In the genomic region with DNA sequence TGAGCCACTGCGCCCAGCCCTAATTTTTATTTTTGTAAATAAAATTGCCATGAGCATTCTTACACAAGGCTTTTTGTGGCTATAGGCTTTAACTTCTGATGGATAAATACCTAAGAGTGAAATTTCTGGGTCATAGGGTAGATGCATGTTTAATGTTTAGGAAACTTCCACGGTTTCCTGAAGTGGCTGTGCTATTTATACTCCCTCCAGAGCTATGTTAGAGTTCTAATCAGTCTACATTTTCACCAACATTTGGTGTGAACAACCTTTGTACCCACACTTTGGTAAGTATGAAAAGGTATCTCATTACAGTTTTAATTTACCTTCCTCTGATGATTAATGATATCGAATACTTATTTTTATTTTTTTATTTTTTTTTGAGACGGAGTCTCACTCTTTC, we compare ENCODE assay signal across 36 cellular contexts. TPM values are rescaled to one million over a fixed set of nuclear protein-coding genes. Genes with fewer than 3 reads are reported as not detected.
"Had no signal": no experiment of that assay in that cellular context is flagged by ENCODE, and none has a peak within 500 bp of the region (broad histone marks: within the 10 kb centered on the region; RNA-seq: fewer than 3 reads in every experiment).

No MANE protein-coding gene starts in this region.

- H3K27me3 ChIP-seq: body of pancreas had no signal

- DNase-seq: activated B cell treated with CpG ODN at 0.5 μM for 24 hours; activated CD4-positive, alpha-beta memory T cell treated with anti-CD3 and anti-CD28 coated beads for 36 hours; activated CD4-positive, alpha-beta T cell treated with anti-CD3 and anti-CD28 coated beads for 4 hours; activated CD4-positive, alpha-beta T cell treated with anti-CD3 and anti-CD28 coated beads, Interleukin-2, amount 10 ng/mL, durations not matched to agents 24 days and 14 days; activated CD4-positive, alpha-beta T cell treated with anti-CD3 and anti-CD28 coated beads, Interleukin-2, amount 50 U/mL, for 1 hour; activated CD4-positive, alpha-beta T cell treated with anti-CD3 and anti-CD28 coated beads, Interleukin-2, amount 50 U/mL, for 4 hours; activated CD4-positive, CD25-positive, alpha-beta regulatory T cell treated with anti-CD3 and anti-CD28 coated beads, Interleukin-2, amount 50 U/mL, for 72 hours; activated CD8-positive, alpha-beta memory T cell treated with anti-CD3 and anti-CD28 coated beads, Interleukin-2, amount 50 U/mL, for 4 hours; activated CD8-positive, alpha-beta T cell treated with anti-CD3 and anti-CD28 coated beads for 36 hours; activated effector memory CD4-positive, alpha-beta T cell treated with anti-CD3 and anti-CD28 coated beads, Interleukin-2, amount 50 U/mL, for 16 hours; activated gamma-delta T cell treated with Interleukin-2 at 50 U/mL for 16 hours; activated naive CD4-positive, alpha-beta T cell; activated naive CD4-positive, alpha-beta T cell treated with anti-CD3 and anti-CD28 coated beads for 36 hours; activated naive CD4-positive, alpha-beta T cell treated with anti-CD3 and anti-CD28 coated beads, Interleukin-2, amount 50 U/mL, for 16 hours; activated naive CD8-positive, alpha-beta T cell treated with anti-CD3 and anti-CD28 coated beads for 36 hours; activated T-cell treated with anti-CD3 and anti-CD28 coated beads for 4 hours; activated T-cell treated with anti-CD3 and anti-CD28 coated beads, Interleukin-2, amount 50 U/mL, for 1 hour; activated T-cell treated with anti-CD3 and anti-CD28 coated beads, Interleukin-2, amount 50 U/mL, for 4 hours; activated T-cell treated with anti-CD3 and anti-CD28 coated beads, Interleukin-2, amount 50 U/mL, for 72 hours; adrenal gland; amniotic stem cell; aorta; body of pancreas; brain microvascular endothelial cell; central memory CD4-positive, alpha-beta T cell; SW 1271; T-helper 1 cell; T-helper 2 cell; T-helper 9 cell had no signal

- H3K4me3 ChIP-seq: adrenal gland, body of pancreas, breast epithelium had no signal

- H3K36me3 ChIP-seq: adrenal gland, brain microvascular endothelial cell, breast epithelium had no signal

- H3K9me3 ChIP-seq: adrenal gland, body of pancreas, breast epithelium had no signal

- H3K27ac ChIP-seq: adrenal gland, body of pancreas, brain microvascular endothelial cell, breast epithelium, VCaP had no signal

- ATAC-seq: activated CD8-positive, alpha-beta T cell treated with anti-CD3 and anti-CD28 coated beads for 36 hours; activated naive CD4-positive, alpha-beta T cell treated with anti-CD3 and anti-CD28 coated beads, Interleukin-2, amount 50 U/mL, for 72 hours; activated T-cell treated with anti-CD3 and anti-CD28 coated beads, Interleukin-2, amount 50 U/mL, for 4 hours; activated T-cell treated with anti-CD3 and anti-CD28 coated beads, Interleukin-2, amount 50 U/mL, for 72 hours; activated T-helper 17 cell treated with anti-CD3 and anti-CD28 coated beads, Interleukin-2, amount 50 U/mL, for 72 hours; body of pancreas had no signal

- H3K4me1 ChIP-seq: adrenal gland, body of pancreas, breast epithelium had no signal

RNA-seq across cellular contexts. Expression of a gene that starts 6.1 kb away (rescaled TPM):
- total RNA-seq: activated B cell treated with CpG ODN at 0.5 μM for 24 hours; activated CD4-positive, alpha-beta memory T cell treated with anti-CD3 and anti-CD28 coated beads for 36 hours; activated CD4-positive, alpha-beta T cell treated with anti-CD3 and anti-CD28 coated beads, Interleukin-2, amount 10 ng/mL, durations not matched to agents 24 days and 14 days; activated CD8-positive, alpha-beta memory T cell treated with anti-CD3 and anti-CD28 coated beads for 36 hours; activated CD8-positive, alpha-beta T cell treated with anti-CD3 and anti-CD28 coated beads for 36 hours; activated naive CD4-positive, alpha-beta T cell treated with anti-CD3 and anti-CD28 coated beads for 36 hours; activated naive CD8-positive, alpha-beta T cell treated with anti-CD3 and anti-CD28 coated beads for 36 hours; activated T-cell treated with anti-CD3 and anti-CD28 coated beads, Interleukin-2, amount 50 U/mL, for 4 hours; activated T-cell treated with anti-CD3 and anti-CD28 coated beads, Interleukin-2, amount 50 U/mL, for 72 hours; activated T-helper 1 cell treated with anti-CD3 and anti-CD28 coated beads, Interleukin-12 subunit alpha, Interleukin-12 subunit beta, Interleukin-2, Interleukin-4 antibody, amounts not matched to agents 30 ng/mL and 10 ng/mL and 1 ng/mL, durations not matched to agents 14 hours and 24 hours and 36 hours; activated T-helper 17 cell treated with anti-CD3 and anti-CD28 coated beads, Interleukin-2, amount 50 U/mL, for 72 hours; adrenal gland; astrocyte; body of pancreas; breast epithelium had no signal
- polyA plus RNA-seq: aorta had no signal
